ENCODE assay signal across 8 cellular contexts in genomic region chr3:4350789-4351163, GRCh38. TPM values are rescaled to one million over a fixed set of nuclear protein-coding genes. Genes with fewer than 3 reads are reported as not detected.
DNase-seq lines count a peak whose midpoint lies in the region; ATAC-seq, FAIRE-seq and TF ChIP-seq lines count a peak whose summit lies in the region.

No MANE protein-coding gene starts in this region.

- ATAC-seq in HG02642 (IDR thresholded peaks at IDR 0.05; ENCODE audit: poor library complexity, unreplicated experiment) (peak; percentile 89), T-helper 17 cell (peak; percentile 95)

- no peaks in the 10 kb centered on the region for H3K27me3 Mint-ChIP-seq in T-helper 17 cell

- peak overlapping the region; percentile 60 for H3K27ac Mint-ChIP-seq in T-helper 17 cell

- peaks cover 17% of the 10 kb centered on the region for H3K4me1 Mint-ChIP-seq in T-helper 17 cell

- TF ChIP-seq CTCF in kidney (IDR thresholded peaks at IDR 0.05; ENCODE audit: borderline replicate concordance, extremely low read depth, insufficient read depth): peak; percentile 75

- H3K9me3 ChIP-seq in T-helper 17 cell (ENCODE audit: control insufficient read depth, low read length, poor library complexity, severe bottlenecking) (no peaks in the 10 kb centered on the region), kidney (ENCODE audit: control insufficient read depth in 1 of 2, low read length in 2 of 2) (no peaks in the 10 kb centered on the region)

- H3K4me1 ChIP-seq in kidney (ENCODE audit: control insufficient read depth in 1 of 2, insufficient read depth in 1 of 2, low read depth in 1 of 2, low read length in 2 of 2): peaks cover 4% of the 10 kb centered on the region in 2 donors

- peak; percentile 80 for FAIRE-seq in kidney (lab: Jason Lieb, UNC)

- H3K27ac ChIP-seq in kidney (ENCODE audit: low read depth in 2 of 2, low read length in 2 of 2): no peak overlapping the region

- no peaks in the 10 kb centered on the region for H3K36me3 ChIP-seq in kidney (ENCODE audit: control insufficient read depth in 1 of 2, insufficient read depth in 2 of 2, low read length in 2 of 2)

- no peak overlapping the region for H3K9ac ChIP-seq in kidney (ENCODE audit: low read length in 2 of 2)

- peak overlapping the region; percentile 74 for H3K4me3 Mint-ChIP-seq in T-helper 17 cell

- peak; percentile 66 for DNase-seq in activated CD8-positive, alpha-beta memory T cell treated with anti-CD3 and anti-CD28 coated beads for 24 hours
- DNase-seq in activated CD8-positive, alpha-beta memory T cell treated with anti-CD3 and anti-CD28 coated beads, Interleukin-2, amount 50 U/mL, for 48 hours: no peak
- DNase-seq in NCI-H1092 (lab: John Stamatoyannopoulos, UW): peak; percentile 2
- DNase-seq in T-helper 17 cell: peak; percentile 9 to 20 (median 13)
- DNase-seq in brain pericyte (ENCODE audit: low read depth, low spot score): peak; percentile 7
- no peak for DNase-seq in kidney
- peak; percentile 43 for DNase-seq in stimulated activated CD4-positive, alpha-beta T cell treated with anti-CD3 and anti-CD28 coated beads, Interleukin-1b, Interleukin-23, amount 100 ng/mL, for 48 hours

- peaks cover 2% of the 10 kb centered on the region for H3K36me3 Mint-ChIP-seq in T-helper 17 cell (ENCODE audit: low read depth)

- intact Hi-C loops in kidney (cut with DNase I): loop anchor here (10.0 kb wide), 1 partner anchor 284 kb away; no protein-coding TSS in a partner anchor

- H3K4me3 ChIP-seq in kidney (ENCODE audit: low read length in 2 of 2): no peak overlapping the region

RNA-seq across cellular contexts. Expression of gene SETMAR, which starts 47.6 kb away (rescaled TPM):
- total RNA-seq in T-helper 17 cell (1 to 10 TPM; 7.4 to 9.6 TPM), kidney (16.0 TPM)
- polyA plus RNA-seq in kidney (ENCODE audit: insufficient read depth, low read depth, low replicate concordance): 21.4 TPM

Comparison
In these comparisons a context has a peak if more than half of its experiments do, and no peak if none do; other contexts are left out.
1. DNase-seq: peak in activated CD8-positive, alpha-beta memory T cell treated with anti-CD3 and anti-CD28 coated beads for 24 hours (single experiment), NCI-H1092 (single experiment), T-helper 17 cell (3 of 3), brain pericyte (single experiment) and stimulated activated CD4-positive, alpha-beta T cell treated with anti-CD3 and anti-CD28 coated beads, Interleukin-1b, Interleukin-23, amount 100 ng/mL, for 48 hours (single experiment); none in activated CD8-positive, alpha-beta memory T cell treated with anti-CD3 and anti-CD28 coated beads, Interleukin-2, amount 50 U/mL, for 48 hours (single experiment) and kidney (single experiment).